ENCODE assay signal across 1 cellular context in the genomic region with DNA sequence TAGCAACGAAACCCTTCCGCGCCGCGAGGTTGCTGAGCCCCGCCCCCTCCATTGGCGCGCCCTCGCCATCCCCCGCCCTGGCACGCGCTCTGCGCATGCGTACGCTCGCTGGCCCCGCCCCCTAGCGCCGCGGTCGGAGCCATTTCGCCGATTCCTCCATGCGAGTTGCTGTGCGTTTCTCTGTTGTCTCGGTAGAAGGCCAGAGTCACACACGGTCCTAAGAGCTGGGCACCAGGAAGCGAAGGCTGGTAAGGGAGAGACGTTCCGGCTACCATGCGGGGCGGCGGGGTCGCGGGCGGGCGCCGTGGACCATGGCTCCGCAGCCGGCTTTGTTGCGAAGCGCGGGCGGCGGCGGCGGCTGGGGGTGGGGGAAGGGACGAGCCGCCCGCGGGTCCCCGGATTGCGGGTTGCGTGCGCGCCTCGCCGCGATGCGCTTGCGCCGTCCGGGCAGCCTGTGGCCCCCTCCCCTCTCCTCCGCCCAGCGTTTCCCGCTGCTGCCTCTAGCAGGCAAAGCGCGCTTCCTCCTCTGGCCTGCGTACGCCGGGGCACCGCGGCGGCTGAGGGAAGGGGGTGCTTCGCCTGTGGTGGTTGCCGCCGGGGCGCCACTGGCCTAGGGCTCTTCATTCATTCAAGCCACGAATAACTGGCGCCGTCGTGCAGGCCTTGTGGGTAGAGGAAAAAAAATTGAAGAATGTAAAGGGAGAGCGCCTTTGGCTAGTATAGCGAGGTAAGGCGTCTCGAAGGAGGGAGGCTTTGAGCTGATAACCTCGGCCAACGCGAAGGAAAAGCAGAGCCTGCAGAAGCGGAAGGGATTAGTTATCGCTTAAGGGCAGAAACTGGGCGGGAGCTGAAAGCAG.
A peak's percentile ranks its signal among the peaks of the same experiment; 100 is the strongest.
TF ChIP-seq lines count a peak whose summit lies in the region.

DHX9 (plus strand) TSS at position 139 of the 857 bp plus-strand sequence. CDS start 3,220 bp downstream, outside the sequence.

TF ChIP-seq in HEK293, 187 proteins besides CTCF, POLR2A, EP300 and RAD21 (continued from another document and continues in another):
- TF ChIP-seq, protein P1, sequence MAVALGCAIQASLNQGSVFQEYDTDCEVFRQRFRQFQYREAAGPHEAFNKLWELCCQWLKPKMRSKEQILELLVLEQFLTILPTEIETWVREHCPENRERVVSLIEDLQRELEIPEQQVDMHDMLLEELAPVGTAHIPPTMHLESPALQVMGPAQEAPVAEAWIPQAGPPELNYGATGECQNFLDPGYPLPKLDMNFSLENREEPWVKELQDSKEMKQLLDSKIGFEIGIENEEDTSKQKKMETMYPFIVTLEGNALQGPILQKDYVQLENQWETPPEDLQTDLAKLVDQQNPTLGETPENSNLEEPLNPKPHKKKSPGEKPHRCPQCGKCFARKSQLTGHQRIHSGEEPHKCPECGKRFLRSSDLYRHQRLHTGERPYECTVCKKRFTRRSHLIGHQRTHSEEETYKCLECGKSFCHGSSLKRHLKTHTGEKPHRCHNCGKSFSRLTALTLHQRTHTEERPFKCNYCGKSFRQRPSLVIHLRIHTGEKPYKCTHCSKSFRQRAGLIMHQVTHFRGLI (tag by site-specific recombination; IDR thresholded peaks at IDR 0.05) = 0 out of 2 replicates have a peak, but pooled peaks have one; percentile 11
- TF ChIP-seq ZNF785 (tag by site-specific recombination; IDR thresholded peaks at IDR 0.05) = no peak
- no peak for TF ChIP-seq ZNF175 (tag by site-specific recombination; IDR thresholded peaks at IDR 0.05)
- TF ChIP-seq ZNF16 (tag by site-specific recombination; IDR thresholded peaks at IDR 0.05; ENCODE audit: low read depth) = no peak
- no peak for TF ChIP-seq ZNF473 (tag by site-specific recombination; IDR thresholded peaks at IDR 0.05)
- TF ChIP-seq, protein P2, sequence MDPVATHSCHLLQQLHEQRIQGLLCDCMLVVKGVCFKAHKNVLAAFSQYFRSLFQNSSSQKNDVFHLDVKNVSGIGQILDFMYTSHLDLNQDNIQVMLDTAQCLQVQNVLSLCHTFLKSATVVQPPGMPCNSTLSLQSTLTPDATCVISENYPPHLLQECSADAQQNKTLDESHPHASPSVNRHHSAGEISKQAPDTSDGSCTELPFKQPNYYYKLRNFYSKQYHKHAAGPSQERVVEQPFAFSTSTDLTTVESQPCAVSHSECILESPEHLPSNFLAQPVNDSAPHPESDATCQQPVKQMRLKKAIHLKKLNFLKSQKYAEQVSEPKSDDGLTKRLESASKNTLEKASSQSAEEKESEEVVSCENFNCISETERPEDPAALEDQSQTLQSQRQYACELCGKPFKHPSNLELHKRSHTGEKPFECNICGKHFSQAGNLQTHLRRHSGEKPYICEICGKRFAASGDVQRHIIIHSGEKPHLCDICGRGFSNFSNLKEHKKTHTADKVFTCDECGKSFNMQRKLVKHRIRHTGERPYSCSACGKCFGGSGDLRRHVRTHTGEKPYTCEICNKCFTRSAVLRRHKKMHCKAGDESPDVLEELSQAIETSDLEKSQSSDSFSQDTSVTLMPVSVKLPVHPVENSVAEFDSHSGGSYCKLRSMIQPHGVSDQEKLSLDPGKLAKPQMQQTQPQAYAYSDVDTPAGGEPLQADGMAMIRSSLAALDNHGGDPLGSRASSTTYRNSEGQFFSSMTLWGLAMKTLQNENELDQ (tag by site-specific recombination; IDR thresholded peaks at IDR 0.05; ENCODE audit: low read depth) = no peak
- no peak for TF ChIP-seq ZNF416 (tag by site-specific recombination; IDR thresholded peaks at IDR 0.05)
- no peak for TF ChIP-seq RBAK (tag by site-specific recombination; IDR thresholded peaks at IDR 0.05)
- no peak for TF ChIP-seq ZNF433 (tag by site-specific recombination; IDR thresholded peaks at IDR 0.05; ENCODE audit: low read depth)
- TF ChIP-seq BCL6B (tag by site-specific recombination; IDR thresholded peaks at IDR 0.05) = no peak
- no peak for TF ChIP-seq ZNF48 (tag by site-specific recombination; IDR thresholded peaks at IDR 0.05)
- no peak for TF ChIP-seq ZNF157 (tag by site-specific recombination; IDR thresholded peaks at IDR 0.05)
- TF ChIP-seq, protein P3, sequence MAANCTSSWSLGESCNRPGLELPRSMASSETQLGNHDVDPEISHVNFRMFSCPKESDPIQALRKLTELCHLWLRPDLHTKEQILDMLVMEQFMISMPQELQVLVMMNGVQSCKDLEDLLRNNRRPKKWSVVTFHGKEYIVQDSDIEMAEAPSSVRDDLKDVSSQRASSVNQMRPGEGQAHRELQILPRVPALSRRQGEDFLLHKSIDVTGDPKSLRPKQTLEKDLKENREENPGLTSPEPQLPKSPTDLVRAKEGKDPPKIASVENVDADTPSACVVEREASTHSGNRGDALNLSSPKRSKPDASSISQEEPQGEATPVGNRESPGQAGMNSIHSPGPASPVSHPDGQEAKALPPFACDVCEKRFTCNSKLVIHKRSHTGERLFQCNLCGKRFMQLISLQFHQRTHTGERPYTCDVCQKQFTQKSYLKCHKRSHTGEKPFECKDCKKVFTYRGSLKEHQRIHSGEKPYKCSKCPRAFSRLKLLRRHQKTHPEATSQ (tag by site-specific recombination; IDR thresholded peaks at IDR 0.05) = no peak
- no peak for TF ChIP-seq ZNF571 (tag by site-specific recombination; IDR thresholded peaks at IDR 0.05)
- no peak for TF ChIP-seq ZNF558 (tag by site-specific recombination; IDR thresholded peaks at IDR 0.05)
- TF ChIP-seq GLI2 (tag by site-specific recombination; IDR thresholded peaks at IDR 0.05; ENCODE audit: borderline replicate concordance, low read depth) = no peak
- TF ChIP-seq, protein P4, sequence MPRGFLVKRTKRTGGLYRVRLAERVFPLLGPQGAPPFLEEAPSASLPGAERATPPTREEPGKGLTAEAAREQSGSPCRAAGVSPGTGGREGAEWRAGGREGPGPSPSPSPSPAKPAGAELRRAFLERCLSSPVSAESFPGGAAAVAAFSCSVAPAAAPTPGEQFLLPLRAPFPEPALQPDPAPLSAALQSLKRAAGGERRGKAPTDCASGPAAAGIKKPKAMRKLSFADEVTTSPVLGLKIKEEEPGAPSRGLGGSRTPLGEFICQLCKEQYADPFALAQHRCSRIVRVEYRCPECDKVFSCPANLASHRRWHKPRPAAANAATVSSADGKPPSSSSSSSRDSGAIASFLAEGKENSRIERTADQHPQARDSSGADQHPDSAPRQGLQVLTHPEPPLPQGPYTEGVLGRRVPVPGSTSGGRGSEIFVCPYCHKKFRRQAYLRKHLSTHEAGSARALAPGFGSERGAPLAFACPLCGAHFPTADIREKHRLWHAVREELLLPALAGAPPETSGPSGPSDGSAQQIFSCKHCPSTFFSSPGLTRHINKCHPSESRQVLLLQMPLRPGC (tag by site-specific recombination; IDR thresholded peaks at IDR 0.05) = no peak
- no peak; the same call in 1 of the 2 replicates for TF ChIP-seq KLF10 (tag by site-specific recombination; IDR thresholded peaks at IDR 0.05)
- TF ChIP-seq ZNF830 (tag by site-specific recombination; IDR thresholded peaks at IDR 0.05; ENCODE audit: low read depth) = no peak
- no peak for TF ChIP-seq ZNF623 (tag by site-specific recombination; IDR thresholded peaks at IDR 0.05)
- TF ChIP-seq, protein P5, sequence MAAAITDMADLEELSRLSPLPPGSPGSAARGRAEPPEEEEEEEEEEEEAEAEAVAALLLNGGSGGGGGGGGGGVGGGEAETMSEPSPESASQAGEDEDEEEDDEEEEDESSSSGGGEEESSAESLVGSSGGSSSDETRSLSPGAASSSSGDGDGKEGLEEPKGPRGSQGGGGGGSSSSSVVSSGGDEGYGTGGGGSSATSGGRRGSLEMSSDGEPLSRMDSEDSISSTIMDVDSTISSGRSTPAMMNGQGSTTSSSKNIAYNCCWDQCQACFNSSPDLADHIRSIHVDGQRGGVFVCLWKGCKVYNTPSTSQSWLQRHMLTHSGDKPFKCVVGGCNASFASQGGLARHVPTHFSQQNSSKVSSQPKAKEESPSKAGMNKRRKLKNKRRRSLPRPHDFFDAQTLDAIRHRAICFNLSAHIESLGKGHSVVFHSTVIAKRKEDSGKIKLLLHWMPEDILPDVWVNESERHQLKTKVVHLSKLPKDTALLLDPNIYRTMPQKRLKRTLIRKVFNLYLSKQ (tag by site-specific recombination; IDR thresholded peaks at IDR 0.05; ENCODE audit: borderline replicate concordance) = no peak
- no peak for TF ChIP-seq ZNF239 (tag by site-specific recombination; IDR thresholded peaks at IDR 0.05)
- no peak for TF ChIP-seq ZNF658 (tag by site-specific recombination; IDR thresholded peaks at IDR 0.05)
- TF ChIP-seq ZNF37A (tag by site-specific recombination; IDR thresholded peaks at IDR 0.05) = no peak
- no peak for TF ChIP-seq OSR2 (tag by site-specific recombination; IDR thresholded peaks at IDR 0.05)
- TF ChIP-seq ZNF530 (tag by site-specific recombination; IDR thresholded peaks at IDR 0.05; ENCODE audit: low read depth) = no peak
- TF ChIP-seq ZNF350 (tag by site-specific recombination; IDR thresholded peaks at IDR 0.05) = no peak
- no peak for TF ChIP-seq ZNF777 (tag by site-specific recombination; IDR thresholded peaks at IDR 0.05; ENCODE audit: borderline replicate concordance)
- no peak for TF ChIP-seq ZNF121 (tag by site-specific recombination; IDR thresholded peaks at IDR 0.05)
- no peak for TF ChIP-seq ZNF423 (tag by site-specific recombination; IDR thresholded peaks at IDR 0.05)
- TF ChIP-seq ZBTB17 (tag by site-specific recombination; IDR thresholded peaks at IDR 0.05) = peak; percentile 39; the same call in 1 of the 2 replicates
- TF ChIP-seq ZNF600 (tag by site-specific recombination; IDR thresholded peaks at IDR 0.05) = peak; percentile 82
- peak; percentile 45; the same call in 1 of the 2 replicates for TF ChIP-seq ZIC2 (tag by site-specific recombination; IDR thresholded peaks at IDR 0.05)
- TF ChIP-seq, protein P6, sequence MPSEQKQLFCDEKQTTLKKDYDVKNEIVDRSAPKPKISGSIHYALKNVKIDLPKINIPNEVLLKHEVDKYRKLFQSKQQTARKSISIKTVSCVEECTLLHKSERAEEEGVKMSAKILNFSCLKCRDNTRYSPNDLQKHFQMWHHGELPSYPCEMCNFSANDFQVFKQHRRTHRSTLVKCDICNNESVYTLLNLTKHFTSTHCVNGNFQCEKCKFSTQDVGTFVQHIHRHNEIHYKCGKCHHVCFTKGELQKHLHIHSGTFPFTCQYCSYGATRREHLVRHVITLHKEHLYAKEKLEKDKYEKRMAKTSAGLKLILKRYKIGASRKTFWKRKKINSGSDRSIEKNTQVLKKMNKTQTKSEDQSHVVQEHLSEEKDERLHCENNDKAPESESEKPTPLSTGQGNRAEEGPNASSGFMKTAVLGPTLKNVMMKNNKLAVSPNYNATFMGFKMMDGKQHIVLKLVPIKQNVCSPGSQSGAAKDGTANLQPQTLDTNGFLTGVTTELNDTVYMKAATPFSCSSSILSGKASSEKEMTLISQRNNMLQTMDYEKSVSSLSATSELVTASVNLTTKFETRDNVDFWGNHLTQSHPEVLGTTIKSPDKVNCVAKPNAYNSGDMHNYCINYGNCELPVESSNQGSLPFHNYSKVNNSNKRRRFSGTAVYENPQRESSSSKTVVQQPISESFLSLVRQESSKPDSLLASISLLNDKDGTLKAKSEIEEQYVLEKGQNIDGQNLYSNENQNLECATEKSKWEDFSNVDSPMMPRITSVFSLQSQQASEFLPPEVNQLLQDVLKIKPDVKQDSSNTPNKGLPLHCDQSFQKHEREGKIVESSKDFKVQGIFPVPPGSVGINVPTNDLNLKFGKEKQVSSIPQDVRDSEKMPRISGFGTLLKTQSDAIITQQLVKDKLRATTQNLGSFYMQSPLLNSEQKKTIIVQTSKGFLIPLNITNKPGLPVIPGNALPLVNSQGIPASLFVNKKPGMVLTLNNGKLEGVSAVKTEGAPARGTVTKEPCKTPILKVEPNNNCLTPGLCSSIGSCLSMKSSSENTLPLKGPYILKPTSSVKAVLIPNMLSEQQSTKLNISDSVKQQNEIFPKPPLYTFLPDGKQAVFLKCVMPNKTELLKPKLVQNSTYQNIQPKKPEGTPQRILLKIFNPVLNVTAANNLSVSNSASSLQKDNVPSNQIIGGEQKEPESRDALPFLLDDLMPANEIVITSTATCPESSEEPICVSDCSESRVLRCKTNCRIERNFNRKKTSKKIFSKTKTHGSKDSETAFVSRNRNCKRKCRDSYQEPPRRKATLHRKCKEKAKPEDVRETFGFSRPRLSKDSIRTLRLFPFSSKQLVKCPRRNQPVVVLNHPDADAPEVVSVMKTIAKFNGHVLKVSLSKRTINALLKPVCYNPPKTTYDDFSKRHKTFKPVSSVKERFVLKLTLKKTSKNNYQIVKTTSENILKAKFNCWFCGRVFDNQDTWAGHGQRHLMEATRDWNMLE (tag by site-specific recombination; conservative IDR thresholded peaks at IDR 0.05; ENCODE audit: low read depth) = no peak
- TF ChIP-seq ZNF292 (tag by site-specific recombination; IDR thresholded peaks at IDR 0.05; ENCODE audit: borderline replicate concordance, low read depth) = no peak
- no peak for TF ChIP-seq ZNF624 (tag by site-specific recombination; IDR thresholded peaks at IDR 0.05)
- TF ChIP-seq SCRT2 (tag by site-specific recombination; IDR thresholded peaks at IDR 0.05) = no peak
- TF ChIP-seq GLIS2 (tag by site-specific recombination; IDR thresholded peaks at IDR 0.05) = peak; percentile 31; the same call in 1 of the 2 replicates
- TF ChIP-seq ZBTB7A (tag by site-specific recombination; IDR thresholded peaks at IDR 0.05; ENCODE audit: low read depth) = no peak
- TF ChIP-seq PRDM10 (tag by site-specific recombination; IDR thresholded peaks at IDR 0.05) = peak; percentile 74
